1 cellular context compared by ENCODE assay signal in genomic region chr1:19926296-19927129, GRCh38.
A peak's percentile ranks its signal among the peaks of the same experiment; 100 is the strongest.
TF ChIP-seq lines count a peak whose summit lies in the region.

No MANE protein-coding gene starts in this region.

TF ChIP-seq in HCT116, 20 proteins besides CTCF, POLR2A, EP300 and RAD21 (continued from another document):
- TF ChIP-seq REST (IDR thresholded peaks at IDR 0.05; ENCODE audit: low read depth), result no peak
- no peak; the same call in 1 of the 2 replicates for TF ChIP-seq CBX3 (IDR thresholded peaks at IDR 0.05; ENCODE audit: low read depth)
- TF ChIP-seq EZH2 (IDR thresholded peaks at IDR 0.05), result no peak
- TF ChIP-seq ZBTB33 (IDR thresholded peaks at IDR 0.05; ENCODE audit: extremely low read depth, insufficient replicate concordance, low read length), result no peak
- TF ChIP-seq ATF3 (IDR thresholded peaks at IDR 0.05), result no peak
- TF ChIP-seq CEBPB (IDR thresholded peaks at IDR 0.05; ENCODE audit: low read depth), result peak; percentile 40; the same call in 1 of the 2 replicates
- TF ChIP-seq SRF (IDR thresholded peaks at IDR 0.05; ENCODE audit: low read depth), result peak; percentile 30; the same call in 1 of the 2 replicates
- peak; percentile 85 for TF ChIP-seq JUND (IDR thresholded peaks at IDR 0.05)
- TF ChIP-seq ELF1 (IDR thresholded peaks at IDR 0.05; ENCODE audit: borderline replicate concordance, low read depth), result no peak
- TF ChIP-seq EGR1 (IDR thresholded peaks at IDR 0.05; ENCODE audit: low read depth), result no peak
- no peak for TF ChIP-seq POLR2AphosphoS5 (IDR thresholded peaks at IDR 0.05; ENCODE audit: low read depth, low read length)
- no peak for TF ChIP-seq SIN3A (IDR thresholded peaks at IDR 0.05; ENCODE audit: low read depth)
- peak; percentile 67; the same call in 1 of the 2 replicates for TF ChIP-seq FOSL1 (IDR thresholded peaks at IDR 0.05; ENCODE audit: low read depth)
- TF ChIP-seq MAX (IDR thresholded peaks at IDR 0.05), result no peak
- no peak for TF ChIP-seq EZH2phosphoT487 (IDR thresholded peaks at IDR 0.05; ENCODE audit: borderline replicate concordance)
- TF ChIP-seq ZFX (IDR thresholded peaks at IDR 0.05), result no peak
- peak; percentile 78 for TF ChIP-seq TCF7L2 (IDR thresholded peaks at IDR 0.05; ENCODE audit: borderline replicate concordance, extremely low read depth, insufficient read depth, insufficient read length)
- TF ChIP-seq ZNF274 (IDR thresholded peaks at IDR 0.05; ENCODE audit: low read depth, low read length), result no peak
- TF ChIP-seq YY1 (IDR thresholded peaks at IDR 0.05; ENCODE audit: extremely low read depth, insufficient replicate concordance, low read depth, low read length), result no peak
